8 cellular contexts compared by ENCODE assay signal in genomic region chr13:45778897-45779296, GRCh38.
"Had no signal": no experiment of that assay in that cellular context is flagged by ENCODE, and none has a peak within 500 bp of the region (broad histone marks: within the 10 kb centered on the region; RNA-seq: fewer than 3 reads in every experiment).

No MANE protein-coding gene starts in this region.

- H3K27ac ChIP-seq: HL-60, KMS-11 had no signal

- H3K4me3 Mint-ChIP-seq: IgD-negative memory B cell had no signal

- H3K4me3 ChIP-seq: K562 had no signal

- H3K27ac Mint-ChIP-seq: IgD-negative memory B cell had no signal

- DNase-seq: IMR-90, KBM-7, KG1 had no signal

- H3K9me3 Mint-ChIP-seq: IgD-negative memory B cell had no signal

- H3K9ac ChIP-seq: KMS-11 had no signal

- FAIRE-seq: HTR-8/SVneo, K562 had no signal

- H3K4me2 ChIP-seq: KMS-11 had no signal

- ATAC-seq: K562 had no signal
